Comparison of ENCODE assay signal across 16 cellular contexts in genomic region chr15:56929389-56929788, GRCh38. TPM values are rescaled to one million over a fixed set of nuclear protein-coding genes. Genes with fewer than 3 reads are reported as not detected.
DNase-seq lines count a peak whose midpoint lies in the region; ATAC-seq and TF ChIP-seq lines count a peak whose summit lies in the region.
"Had no signal": no experiment of that assay in that cellular context is flagged by ENCODE, and none has a peak within 500 bp of the region (broad histone marks: within the 10 kb centered on the region; RNA-seq: fewer than 3 reads in every experiment).

No MANE protein-coding gene starts in this region.

- peaks cover 6% of the 10 kb centered on the region; the same call in 1 of the 2 replicates for H3K9me1 ChIP-seq in IMR-90 (ENCODE audit: insufficient read depth, low read length)

- H3K36me3 ChIP-seq in CD4-positive, CD25-positive, alpha-beta regulatory T cell (ENCODE audit: control insufficient read depth, insufficient read depth, low read length), result peaks cover 8% of the 10 kb centered on the region
- H3K36me3 ChIP-seq in IMR-90 (ENCODE audit: control insufficient read depth, insufficient read depth, low read length) (peaks cover 7% of the 10 kb centered on the region), adipocyte (ENCODE audit: control insufficient read depth, insufficient read depth, low read length, severe bottlenecking) (peaks cover 18% of the 10 kb centered on the region), MG63 (peaks cover 25% of the 10 kb centered on the region), uterus (no peaks in the 10 kb centered on the region)

- H3K27me3 Mint-ChIP-seq in CD4-positive, CD25-positive, alpha-beta regulatory T cell, result no peaks in the 10 kb centered on the region
- H3K27me3 Mint-ChIP-seq: T-helper 17 cell had no signal

- POLR2A ChIA-PET in IMR-90 (lab: Charles Lee; ENCODE audit: unreplicated experiment), result interaction anchor here (1.0 kb wide), 1 partner anchor 10 kb away, joined by 4 read pairs; no protein-coding TSS in a partner anchor

- no peak overlapping the region for H3K4ac ChIP-seq in IMR-90 (ENCODE audit: low read depth, low read length)

- no peak overlapping the region for H2BK5ac ChIP-seq in IMR-90 (ENCODE audit: low read depth, low read length, poor library complexity, severe bottlenecking)

- H4K20me1 ChIP-seq in IMR-90 (ENCODE audit: insufficient read depth, low read length), result peaks cover 52% of the 10 kb centered on the region; the same call in 1 of the 2 replicates

- H3K27me3 ChIP-seq in CD4-positive, CD25-positive, alpha-beta regulatory T cell (ENCODE audit: control insufficient read depth, insufficient read depth, low read length), result no peaks in the 10 kb centered on the region
- H3K27me3 ChIP-seq in IMR-90 (ENCODE audit: control insufficient read depth, insufficient read depth, low read length) (no peaks in the 10 kb centered on the region), adipocyte (replicated peaks; ENCODE audit: control insufficient read depth, insufficient read depth, low read length) (no peaks in the 10 kb centered on the region), MG63 (no peaks in the 10 kb centered on the region), uterus (no peaks in the 10 kb centered on the region)

- intact Hi-C loops in IMR-90 (cut with micrococcal nuclease), result loop anchor here (10.0 kb wide), 1 partner anchor 375 kb away; no protein-coding TSS in a partner anchor
- intact Hi-C loops in uterus (cut with DNase I; ENCODE audit: low total_unique reads), result no loop called here

- no peak overlapping the region for H3K4me3 Mint-ChIP-seq in CD4-positive, CD25-positive, alpha-beta regulatory T cell
- H3K4me3 Mint-ChIP-seq: CD14-positive monocyte, T-helper 17 cell had no signal

- H3K4me3 ChIP-seq in CD4-positive, CD25-positive, alpha-beta regulatory T cell (ENCODE audit: low read depth, low read length), result no peak overlapping the region
- H3K4me3 ChIP-seq in IMR-90 (ENCODE audit: insufficient read depth, low read depth, low read length) (no peak overlapping the region), adipocyte (ENCODE audit: low read length) (no peak overlapping the region), MG63 (no peak overlapping the region), uterus (no peak overlapping the region)

- no peak overlapping the region for H4K8ac ChIP-seq in IMR-90 (ENCODE audit: low read depth in 2 of 2, low read length in 2 of 2)

- no peak overlapping the region for H3K23ac ChIP-seq in IMR-90 (ENCODE audit: low read depth, low read length)

- H3K27ac Mint-ChIP-seq in CD4-positive, CD25-positive, alpha-beta regulatory T cell, result peak overlapping the region in 2 of 3 donors; percentile 2 to 85
- H3K27ac Mint-ChIP-seq: CD14-positive monocyte, T-helper 17 cell had no signal

- TF ChIP-seq POLR2A in IMR-90 (IDR thresholded peaks at IDR 0.05; ENCODE audit: low read depth, low read length) (no peak), uterus (IDR thresholded peaks at IDR 0.05) (no peak)

- peaks cover 50% of the 10 kb centered on the region for H3K4me1 ChIP-seq in CD4-positive, CD25-positive, alpha-beta regulatory T cell (ENCODE audit: control insufficient read depth, insufficient read depth, low read length, poor library complexity, severe bottlenecking)
- peaks cover 10% of the 10 kb centered on the region for H3K4me1 ChIP-seq in IMR-90 (ENCODE audit: control insufficient read depth, insufficient read depth, low read length)
- peaks cover 37% of the 10 kb centered on the region for H3K4me1 ChIP-seq in adipocyte (ENCODE audit: control insufficient read depth, insufficient read depth, low read length)
- H3K4me1 ChIP-seq in uterus, result no peaks in the 10 kb centered on the region

- H3K4me2 ChIP-seq in IMR-90 (ENCODE audit: low read depth, low read length), result no peak overlapping the region

- peaks cover 53 to 87% (median 73%) of the 10 kb centered on the region in 4 donors for H3K4me1 Mint-ChIP-seq in CD4-positive, CD25-positive, alpha-beta regulatory T cell

- peaks cover 24% of the 10 kb centered on the region for H3K36me3 Mint-ChIP-seq in CD4-positive, CD25-positive, alpha-beta regulatory T cell

- no peak overlapping the region for H3K56ac ChIP-seq in IMR-90 (ENCODE audit: extremely low read depth, insufficient read depth, low read length)

- DNase-seq in CD4-positive, CD25-positive, alpha-beta regulatory T cell, result no peak
- peak; percentile 81 for DNase-seq in IMR-90
- DNase-seq in adipocyte (ENCODE audit: low read depth), result peak; percentile 54
- peak; percentile 62 for DNase-seq in kidney tubule cell (ENCODE audit: low spot score)
- DNase-seq in MG63, result no peak
- no peak for DNase-seq in uterus
- no peak for DNase-seq in NCI-H226
- DNase-seq: activated CD8-positive, alpha-beta memory T cell treated with anti-CD3 and anti-CD28 coated beads for 24 hours; amygdala; effector memory CD4-positive, alpha-beta T cell; hippocampal formation; NCI-H2081 treated with DMSO at 0.1 percent for 48 hours; stimulated activated naive CD4-positive, alpha-beta T cell treated with Interleukin-2 at 50 U/mL for 16 hours; T-helper 17 cell had no signal

- H3K14ac ChIP-seq in IMR-90 (replicated peaks; ENCODE audit: low read depth, low read length), result no peak overlapping the region

- dilution Hi-C loops in IMR-90 (cut with HindIII; ENCODE audit: low sequenced_read_pairs, unreplicated experiment), result no loop called here

- no peak overlapping the region for H3K18ac ChIP-seq in IMR-90 (ENCODE audit: low read depth, low read length)

- no peak overlapping the region for H4K91ac ChIP-seq in IMR-90 (ENCODE audit: insufficient read depth, low read depth, low read length)

- H2AK9ac ChIP-seq in IMR-90 (replicated peaks; ENCODE audit: low read depth, low read length, poor library complexity), result no peak overlapping the region

- in situ Hi-C loops in IMR-90 (cut with MboI; ENCODE audit: low sequenced_read_pairs), result no loop called here

- no peak overlapping the region for H2BK120ac ChIP-seq in IMR-90 (ENCODE audit: low read depth, low read length)

- no peak for ATAC-seq in CD4-positive, CD25-positive, alpha-beta regulatory T cell (ENCODE audit: low read depth in 2 of 2)
- ATAC-seq in IMR-90 (ENCODE audit: low read depth) (peak; percentile 15; the same call in 1 of the 2 replicates), HG02870 (IDR thresholded peaks at IDR 0.05; ENCODE audit: unreplicated experiment) (no peak)
- ATAC-seq: T-helper 17 cell had no signal

- H3K27ac ChIP-seq in CD4-positive, CD25-positive, alpha-beta regulatory T cell (ENCODE audit: insufficient read depth, low read length, poor library complexity, severe bottlenecking), result no peak overlapping the region
- H3K27ac ChIP-seq in IMR-90 (ENCODE audit: insufficient read depth, low read length) (no peak overlapping the region), uterus (peak overlapping the region in 1 of 2 donors; percentile 65)

- BruUV-seq in IMR-90 (replicated peaks; lab: Mats Ljungman, UMichigan), result no TSS peak

- no peak overlapping the region for H4K5ac ChIP-seq in IMR-90 (ENCODE audit: low read depth, low read length)

- no peak overlapping the region for H2AK5ac ChIP-seq in IMR-90 (ENCODE audit: low read depth, low read length)

- H2BK15ac ChIP-seq in IMR-90 (ENCODE audit: low read depth, low read length), result no peak overlapping the region

- no peak overlapping the region for H2AFZ ChIP-seq in IMR-90 (replicated peaks; ENCODE audit: low read length, poor library complexity)

- TF ChIP-seq RAD21 in IMR-90 (IDR thresholded peaks at IDR 0.05; ENCODE audit: low read length), result no peak

- peaks cover 0 to under 1% (median 0%) of the 10 kb centered on the region in 7 donors for H3K9me3 Mint-ChIP-seq in CD4-positive, CD25-positive, alpha-beta regulatory T cell
- H3K9me3 Mint-ChIP-seq: CD14-positive monocyte had no signal

- H3K9ac ChIP-seq in IMR-90 (ENCODE audit: low read depth, low read length) (no peak overlapping the region), adipocyte (ENCODE audit: low read length) (no peak overlapping the region)

- H3K79me1 ChIP-seq in IMR-90 (ENCODE audit: low read depth in 1 of 2, low read length in 2 of 2), result peaks cover 20 to 67% of the 10 kb centered on the region in 2 experiments

- CTCF ChIA-PET in IMR-90 (lab: Yijun Ruan, JAX), result interaction anchor here (0.6 to 1.5 kb wide), 3 partner anchors 217 to 439 kb away, joined by 3 to 5 read pairs (median 4); no protein-coding TSS in a partner anchor

- no peak overlapping the region for H2BK20ac ChIP-seq in IMR-90 (ENCODE audit: low read depth, low read length)

- H3K9me3 ChIP-seq in CD4-positive, CD25-positive, alpha-beta regulatory T cell (ENCODE audit: control insufficient read depth in 2 of 2, low read length in 2 of 2), result no peaks in the 10 kb centered on the region
- H3K9me3 ChIP-seq in IMR-90 (ENCODE audit: control insufficient read depth, insufficient read depth, low read length), result no peaks in the 10 kb centered on the region
- H3K9me3 ChIP-seq in adipocyte (ENCODE audit: control insufficient read depth, low read length), result no peaks in the 10 kb centered on the region
- H3K9me3 ChIP-seq in MG63, result no peaks in the 10 kb centered on the region
- no peaks in the 10 kb centered on the region for H3K9me3 ChIP-seq in uterus

- TF ChIP-seq CTCF in IMR-90 (conservative IDR thresholded peaks at IDR 0.05; ENCODE audit: low read depth, low read length) (no peak), uterus (IDR thresholded peaks at IDR 0.05) (no peak)

TF ChIP-seq in IMR-90, 13 proteins besides CTCF, POLR2A, EP300 and RAD21:
- TF ChIP-seq FOS (IDR thresholded peaks at IDR 0.05; ENCODE audit: low read depth, low read length) (peak; percentile 61), SMC3 (IDR thresholded peaks at IDR 0.05; ENCODE audit: low read depth, low read length) (no peak), BHLHE40 (IDR thresholded peaks at IDR 0.05; ENCODE audit: low read depth, low read length) (peak; percentile 31; the same call in 1 of the 2 replicates)
TF ChIP-seq in IMR-90: peak in this region for 2.

RNA-seq across cellular contexts. Expression of gene TCF12, which starts 10.9 kb away (rescaled TPM):
- 83.7 TPM for total RNA-seq in CD4-positive, CD25-positive, alpha-beta regulatory T cell
- 10 to 100 TPM; 45.7 to 71.6 (median 63.7) TPM for polyA plus RNA-seq in CD4-positive, CD25-positive, alpha-beta regulatory T cell
- 123 and 160 TPM in 2 replicates for total RNA-seq in IMR-90 (2012; rRNA removed)
- polyA plus RNA-seq in IMR-90 (2012; rRNA removed), result 78.5 and 79.4 TPM in 2 replicates
- polyA plus RNA-seq in IMR-90 (2012; cell fraction: cytosol; rRNA removed), result 36.3 and 53.9 TPM in 2 replicates
- polyA plus RNA-seq in IMR-90 (2012; cell fraction: nucleus; rRNA removed; ENCODE audit: low replicate concordance), result 29.9 and 83.9 TPM in 2 replicates
- 48.8 and 63.6 TPM in 2 replicates for total RNA-seq in MG63 (2014; rRNA removed; shearing (Covaris generic); ENCODE audit: low replicate concordance)
- total RNA-seq in uterus, result 100 to 1,000 TPM; 109 to 361 (median 196) TPM

Comparison
In these comparisons a context has a peak if more than half of its experiments do, and no peak if none do; other contexts are left out.
1. DNase-seq: peak in IMR-90 (single experiment), adipocyte (single experiment) and kidney tubule cell (single experiment); none in CD4-positive, CD25-positive, alpha-beta regulatory T cell (0 of 3), MG63 (single experiment), uterus (0 of 2) and NCI-H226 (single experiment).